Comparison of ENCODE assay signal across 8 cellular contexts in genomic region chr10:75887369-75887768, GRCh38.
"Had no signal": no experiment of that assay in that cellular context is flagged by ENCODE, and none has a peak within 500 bp of the region (broad histone marks: within the 10 kb centered on the region; RNA-seq: fewer than 3 reads in every experiment).

No MANE protein-coding gene starts in this region.

- DNase-seq: GDM1, GF-D8 had no signal

- ATAC-seq: GM12878 had no signal

- FAIRE-seq: G401.6, GM12878, GM12891, GM12892, GM18507, GM19239 had no signal

- H3K4me3 ChIP-seq: GM12878 had no signal
